Comparison of ENCODE assay signal across 10 cellular contexts in the genomic region with DNA sequence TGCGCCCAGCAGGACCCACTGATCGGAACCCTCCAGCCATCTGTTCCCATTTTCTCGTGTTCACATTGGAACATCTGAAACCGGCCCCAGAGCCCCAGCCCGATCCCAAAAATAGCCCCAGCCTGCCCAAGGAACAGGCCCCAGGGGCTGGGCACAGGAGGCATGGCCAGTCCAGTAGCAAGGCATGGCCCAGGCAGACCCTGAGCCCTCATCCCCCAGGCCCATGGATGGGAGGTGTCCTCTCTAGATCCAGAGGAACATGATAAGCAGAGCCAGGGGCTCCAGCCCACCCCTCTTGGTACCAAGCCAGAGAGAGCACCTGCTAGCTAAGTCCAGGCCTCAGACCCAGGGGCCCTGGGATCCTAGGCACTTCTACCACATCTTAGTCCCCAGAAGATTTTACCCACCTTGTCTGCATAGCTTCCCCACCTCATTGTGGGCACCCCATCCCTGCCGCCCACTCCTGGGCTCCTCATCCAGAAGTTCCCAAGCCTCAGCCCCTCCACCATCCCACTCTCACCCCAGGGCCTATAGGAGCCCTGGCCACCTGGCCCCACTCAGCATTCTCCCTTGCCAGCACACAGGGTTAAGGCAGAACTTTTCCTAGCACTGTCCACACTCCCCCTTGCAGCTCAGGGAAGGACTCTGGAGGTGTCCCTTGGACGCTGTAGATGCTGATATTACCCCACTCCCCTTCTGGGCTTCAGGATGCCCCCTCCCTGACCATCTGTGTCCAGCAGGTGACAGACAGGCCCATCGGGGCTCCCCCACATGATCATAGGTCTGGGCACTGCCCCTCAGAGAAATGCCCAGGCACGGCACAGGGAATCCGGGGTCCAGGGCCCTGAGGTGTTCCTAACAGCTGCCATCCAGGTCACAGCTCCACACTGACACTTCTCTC. TPM values are rescaled to one million over a fixed set of nuclear protein-coding genes. Genes with fewer than 3 reads are reported as not detected.
A peak's percentile ranks its signal among the peaks of the same experiment; 100 is the strongest.
DNase-seq lines count a peak whose midpoint lies in the region; ATAC-seq, FAIRE-seq and TF ChIP-seq lines count a peak whose summit lies in the region.
"Had no signal": no experiment of that assay in that cellular context is flagged by ENCODE, and none has a peak within 500 bp of the region (broad histone marks: within the 10 kb centered on the region; RNA-seq: fewer than 3 reads in every experiment).

No MANE protein-coding gene starts in this region.

- no peaks in the 10 kb centered on the region for H3K36me3 Mint-ChIP-seq in IgD-negative memory B cell
- H3K36me3 Mint-ChIP-seq in astrocyte (ENCODE audit: low read depth, unreplicated experiment): no peaks in the 10 kb centered on the region

- H3K27me3 Mint-ChIP-seq in IgD-negative memory B cell: no peaks in the 10 kb centered on the region
- H3K27me3 Mint-ChIP-seq in astrocyte (ENCODE audit: low read depth, unreplicated experiment): no peaks in the 10 kb centered on the region

- peak overlapping the region; percentile 97 to 98 (median 98) for H3K27ac Mint-ChIP-seq in IgD-negative memory B cell
- H3K27ac Mint-ChIP-seq in astrocyte (ENCODE audit: unreplicated experiment): peak overlapping the region; percentile 99

- H3K9ac ChIP-seq in astrocyte (ENCODE audit: low read length) (peak overlapping the region; percentile 86), subcutaneous abdominal adipose tissue (ENCODE audit: low read length in 5 of 5) (peak overlapping the region; percentile 62 to 82 (median 66))

- intact Hi-C loops in left lung (cut with DNase I): no loop called here

- TF ChIP-seq CTCF in astrocyte (IDR thresholded peaks at IDR 0.05; ENCODE audit: insufficient read depth, low read depth, low read length) (no peak), left lung (IDR thresholded peaks at IDR 0.05) (no peak)

- POLR2A ChIA-PET in HEK293T (lab: Yijun Ruan, JAX): interaction anchor here (0.9 kb wide), 1 partner anchor 10 kb away, joined by 3 read pairs; the partner anchor contains the start of gene BCL9L

- peak overlapping the region; percentile 98 for H3K4me2 ChIP-seq in astrocyte (ENCODE audit: low read length)

- H3K4me3 ChIP-seq in astrocyte (ENCODE audit: insufficient read depth, low read depth, low read length) (no peak overlapping the region), left lung (peak overlapping the region in 1 of 2 donors; percentile 4), subcutaneous abdominal adipose tissue (ENCODE audit: low read depth in 1 of 5, low read length in 5 of 5) (peak overlapping the region in 3 of 5 donors; percentile 15 to 39 (median 25))

- H3K9me3 ChIP-seq in astrocyte (ENCODE audit: insufficient read depth, low read depth, low read length) (no peaks in the 10 kb centered on the region), left lung (no peaks in the 10 kb centered on the region), subcutaneous abdominal adipose tissue (ENCODE audit: control insufficient read depth in 5 of 5, low read length in 5 of 5) (no peaks in the 10 kb centered on the region)

- no peaks in the 10 kb centered on the region for H3K36me3 ChIP-seq in astrocyte (ENCODE audit: insufficient read depth, low read length)
- no peaks in the 10 kb centered on the region for H3K36me3 ChIP-seq in left lung
- H3K36me3 ChIP-seq in subcutaneous abdominal adipose tissue (ENCODE audit: control insufficient read depth in 5 of 5, insufficient read depth in 5 of 5, low read length in 5 of 5): peaks cover 0 to 6% (median 0%) of the 10 kb centered on the region in 5 donors

- H3K27me3 ChIP-seq in astrocyte (ENCODE audit: insufficient read depth, low read length): no peaks in the 10 kb centered on the region
- no peaks in the 10 kb centered on the region for H3K27me3 ChIP-seq in left lung
- peaks cover 0 to 6% (median 0%) of the 10 kb centered on the region in 5 donors for H3K27me3 ChIP-seq in subcutaneous abdominal adipose tissue (ENCODE audit: control insufficient read depth in 5 of 5, insufficient read depth in 4 of 5, low read length in 5 of 5)

- ATAC-seq in left lung: no peak

- H3K4me3 Mint-ChIP-seq in IgD-negative memory B cell (peak overlapping the region in 2 of 4 donors; percentile 63 to 76), astrocyte (ENCODE audit: unreplicated experiment) (peak overlapping the region; percentile 55)

- DNase-seq in astrocyte (ENCODE audit: low read depth): no peak
- DNase-seq in left lung: peak in 1 of 2 donors; percentile 61
- DNase-seq in nucleus accumbens (lab: John Stamatoyannopoulos, UW): no peak
- no peak for DNase-seq in DMS79 (lab: John Stamatoyannopoulos, UW)
- no peak for DNase-seq in HEK293T (ENCODE audit: extremely low spot score)
- DNase-seq: activated gamma-delta T cell treated with Interleukin-2 at 50 U/mL for 16 hours, NCI-H1417 treated with DMSO at 0.1 percent for 48 hours had no signal

- H3K4me1 Mint-ChIP-seq in IgD-negative memory B cell (peaks cover 50 to 64% (median 59%) of the 10 kb centered on the region in 3 donors), astrocyte (ENCODE audit: low read depth, unreplicated experiment) (peaks cover 81% of the 10 kb centered on the region)

- peak overlapping the region; percentile 93 for H3K27ac ChIP-seq in astrocyte (ENCODE audit: low read depth, low read length)
- H3K27ac ChIP-seq in left lung: peak overlapping the region; percentile 82 to 89
- peak overlapping the region; percentile 98 for H3K27ac ChIP-seq in subcutaneous abdominal adipose tissue (ENCODE audit: low read depth, low read length)

- H2AFZ ChIP-seq in astrocyte (ENCODE audit: low read depth, low read length): no peak overlapping the region

- H3K9me3 Mint-ChIP-seq in IgD-negative memory B cell (no peaks in the 10 kb centered on the region), astrocyte (ENCODE audit: unreplicated experiment) (no peaks in the 10 kb centered on the region)

- H4K20me1 ChIP-seq in astrocyte (ENCODE audit: insufficient read depth, low read length): peaks cover 25% of the 10 kb centered on the region

- peaks cover 95% of the 10 kb centered on the region for H3K79me2 ChIP-seq in astrocyte (ENCODE audit: insufficient read depth, low read length)

- peaks cover 95% of the 10 kb centered on the region for H3K4me1 ChIP-seq in astrocyte (ENCODE audit: insufficient read depth, low read length)
- H3K4me1 ChIP-seq in left lung: peaks cover 96 to 98% of the 10 kb centered on the region in 2 donors
- peaks cover 53 to 99% (median 98%) of the 10 kb centered on the region in 5 donors for H3K4me1 ChIP-seq in subcutaneous abdominal adipose tissue (ENCODE audit: control insufficient read depth in 5 of 5, insufficient read depth in 5 of 5, low read length in 5 of 5)

- CTCF ChIA-PET in HEK293T (lab: Yijun Ruan, JAX): no interaction called here

- no peak for FAIRE-seq in astrocyte (lab: Jason Lieb, UNC)

TF ChIP-seq in HEK293T, 16 proteins besides CTCF, POLR2A, EP300 and RAD21:
- no peak for TF ChIP-seq BHLHE40 (IDR thresholded peaks at IDR 0.05; ENCODE audit: borderline replicate concordance)
- no peak for TF ChIP-seq ELF4 (IDR thresholded peaks at IDR 0.05)
- TF ChIP-seq LEF1 (IDR thresholded peaks at IDR 0.05; ENCODE audit: borderline replicate concordance): no peak
- no peak for TF ChIP-seq ARNT (IDR thresholded peaks at IDR 0.05)
- no peak for TF ChIP-seq L3MBTL2 (conservative IDR thresholded peaks at IDR 0.05)
- no peak for TF ChIP-seq FOXM1 (IDR thresholded peaks at IDR 0.05; ENCODE audit: borderline replicate concordance)
- no peak for TF ChIP-seq HDGF (IDR thresholded peaks at IDR 0.05; ENCODE audit: borderline replicate concordance)
- no peak for TF ChIP-seq TARDBP (IDR thresholded peaks at IDR 0.05)
- TF ChIP-seq, protein P1, sequence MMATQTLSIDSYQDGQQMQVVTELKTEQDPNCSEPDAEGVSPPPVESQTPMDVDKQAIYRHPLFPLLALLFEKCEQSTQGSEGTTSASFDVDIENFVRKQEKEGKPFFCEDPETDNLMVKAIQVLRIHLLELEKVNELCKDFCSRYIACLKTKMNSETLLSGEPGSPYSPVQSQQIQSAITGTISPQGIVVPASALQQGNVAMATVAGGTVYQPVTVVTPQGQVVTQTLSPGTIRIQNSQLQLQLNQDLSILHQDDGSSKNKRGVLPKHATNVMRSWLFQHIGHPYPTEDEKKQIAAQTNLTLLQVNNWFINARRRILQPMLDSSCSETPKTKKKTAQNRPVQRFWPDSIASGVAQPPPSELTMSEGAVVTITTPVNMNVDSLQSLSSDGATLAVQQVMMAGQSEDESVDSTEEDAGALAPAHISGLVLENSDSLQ (IDR thresholded peaks at IDR 0.05): no peak
- TF ChIP-seq CTBP1 (IDR thresholded peaks at IDR 0.05; ENCODE audit: borderline replicate concordance): no peak
- no peak for TF ChIP-seq NFRKB (IDR thresholded peaks at IDR 0.05)
- no peak for TF ChIP-seq FOXK2 (IDR thresholded peaks at IDR 0.05)
- no peak for TF ChIP-seq SUZ12 (IDR thresholded peaks at IDR 0.05)
- TF ChIP-seq ZNF384 (IDR thresholded peaks at IDR 0.05): no peak

RNA-seq across cellular contexts. Expression of gene BCL9L, which starts 9.5 kb away (rescaled TPM):
- 2.8 TPM for polyA plus RNA-seq in IgD-negative memory B cell
- total RNA-seq in astrocyte: 128 and 138 TPM in 2 replicates
- total RNA-seq in left lung: 10 to 100 TPM; 79.4 to 88.9 TPM

RNA-seq across cellular contexts. Expression of gene CXCR5, which starts 32.5 kb away (rescaled TPM):
- 93.4 TPM for polyA plus RNA-seq in IgD-negative memory B cell
- total RNA-seq in astrocyte (0.07 and 0.12 TPM in 2 replicates), left lung (under 1 TPM in 1 of 2 donors, not detected in 1; 0.10 TPM)
- total RNA-seq: pulmonary artery endothelial cell had no signal

RNA-seq across cellular contexts. Expression of gene UPK2, which starts 39.9 kb away (rescaled TPM):
- not detected for polyA plus RNA-seq in IgD-negative memory B cell
- total RNA-seq in astrocyte: 0.43 TPM in 1 of 2 replicates, not detected in the other
- total RNA-seq in left lung: not detected
- total RNA-seq: pulmonary artery endothelial cell had no signal

RNA-seq across cellular contexts. Expression of gene FOXR1, which starts 55.4 kb away (rescaled TPM):
- not detected for polyA plus RNA-seq in IgD-negative memory B cell
- not detected in 2 replicates for total RNA-seq in astrocyte
- total RNA-seq in left lung: not detected
- total RNA-seq: pulmonary artery endothelial cell had no signal
